30 cellular contexts compared by ENCODE assay signal in the genomic region with DNA sequence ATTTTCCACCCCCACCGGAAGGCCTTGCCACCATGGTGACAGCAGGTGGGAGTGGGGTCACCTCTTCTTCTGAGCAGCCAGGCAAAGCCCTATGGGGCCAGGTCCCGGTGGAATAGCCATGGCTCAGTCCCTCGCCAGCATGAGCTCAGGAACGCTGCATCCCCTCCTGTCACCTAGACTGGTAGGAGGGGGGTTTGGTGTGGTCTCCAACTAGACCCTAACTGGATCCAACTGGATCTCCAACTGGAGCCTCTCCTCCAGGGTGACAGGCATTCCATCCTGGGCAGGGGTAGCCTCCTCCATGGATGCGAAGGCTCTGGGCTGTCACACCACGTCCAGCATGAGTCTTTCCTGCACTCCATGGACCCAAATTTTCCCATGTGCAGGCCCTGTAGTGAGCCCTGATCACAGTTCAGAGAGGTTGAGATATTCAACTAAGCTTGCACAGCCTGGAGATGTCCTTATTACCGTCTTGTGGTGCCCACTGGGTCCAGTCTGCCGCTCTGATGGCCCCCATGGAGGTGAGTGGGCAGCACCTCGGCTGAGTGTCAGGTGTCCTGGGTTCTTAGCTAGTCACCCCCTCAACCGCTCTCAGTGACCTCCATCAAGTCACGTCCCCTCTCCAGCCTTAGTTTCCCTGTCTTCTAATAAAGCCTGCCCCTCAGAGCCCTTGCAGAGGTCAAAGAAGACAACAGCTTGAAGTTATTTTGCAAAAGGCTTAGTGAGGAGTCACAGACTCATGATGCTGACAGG. TPM values are rescaled to one million over a fixed set of nuclear protein-coding genes. Genes with fewer than 3 reads are reported as not detected.
"Had no signal": no experiment of that assay in that cellular context is flagged by ENCODE, and none has a peak within 500 bp of the region (broad histone marks: within the 10 kb centered on the region; RNA-seq: fewer than 3 reads in every experiment).

No MANE protein-coding gene starts in this region.

- H3K4me3 ChIP-seq: colonic mucosa, gastroesophageal sphincter, heart left ventricle, hepatocyte, left lung, mucosa of descending colon, smooth muscle cell, stomach, thyroid gland had no signal

- H3K4me1 ChIP-seq: colonic mucosa, parathyroid adenoma, thyroid gland had no signal

- H3K36me3 ChIP-seq: colonic mucosa, gastroesophageal sphincter, heart left ventricle, left lung, neutrophil, stomach, thyroid gland had no signal

- H3K4me3 Mint-ChIP-seq: dendritic cell treated with granulocyte-macrophage colony-stimulating factor and Interleukin-4, amounts not matched to agents 40 ng/mL and 50 ng/mL, for 4 days; endodermal cell; mesothelial cell of epicardium; naive B cell; nephron progenitor cell had no signal

- H3K27ac Mint-ChIP-seq: dendritic cell treated with granulocyte-macrophage colony-stimulating factor and Interleukin-4, amounts not matched to agents 40 ng/mL and 50 ng/mL, for 4 days; endodermal cell; mesothelial cell of epicardium; naive B cell; nephron progenitor cell; progenitor cell of endocrine pancreas had no signal

- H3K4me1 Mint-ChIP-seq: endodermal cell, mesothelial cell of epicardium had no signal

- H3K9me3 ChIP-seq: colonic mucosa, gastroesophageal sphincter, heart left ventricle, left lung, mucosa of descending colon, neutrophil, stomach, thyroid gland had no signal

- H3K27me3 ChIP-seq: colonic mucosa, hepatocyte, thyroid gland had no signal

- H3K27ac ChIP-seq: colonic mucosa, epithelial cell of prostate, foreskin keratinocyte, gastroesophageal sphincter, heart left ventricle, hepatocyte, left lung, neutrophil, parathyroid adenoma, stomach, thyroid gland had no signal

- DNase-seq: colonic mucosa; effector CD8-positive, alpha-beta T cell; endodermal cell; foreskin keratinocyte; heart left ventricle; left cardiac atrium; mesenchymal stem cell; naive B cell; nephron progenitor cell; stimulated activated CD4-positive, alpha-beta T cell treated with anti-CD3 and anti-CD28 coated beads, Interleukin-12 subunit alpha, Interleukin-12 subunit beta, amount 100 ng/mL, for 4 hours; stimulated activated CD4-positive, alpha-beta T cell treated with anti-CD3 and anti-CD28 coated beads, Interleukin-1b, Interleukin-23, amount 100 ng/mL, for 48 hours; stimulated activated CD4-positive, alpha-beta T cell treated with anti-CD3 and anti-CD28 coated beads, Interleukin-4, amount 100 ng/mL, for 1 hour; stimulated activated CD8-positive, alpha-beta memory T cell treated with anti-CD3 and anti-CD28 coated beads, Interleukin-4, amount 100 ng/mL, for 48 hours; stimulated activated naive CD4-positive, alpha-beta T cell treated with Interleukin-2 at 50 U/mL for 16 hours; stomach; thyroid gland; trophoblast cell had no signal

RNA-seq across cellular contexts. Expression of gene FIBCD1, which starts 18.6 kb away (rescaled TPM):
- total RNA-seq: lung microvascular endothelial cell, progenitor cell of endocrine pancreas, sciatic nerve had no signal

RNA-seq across cellular contexts. Expression of gene LAMC3, which starts 51.3 kb away (rescaled TPM):
- total RNA-seq: foreskin keratinocyte had no signal
